ENCODE assay signal across 1 cellular context in the genomic region with DNA sequence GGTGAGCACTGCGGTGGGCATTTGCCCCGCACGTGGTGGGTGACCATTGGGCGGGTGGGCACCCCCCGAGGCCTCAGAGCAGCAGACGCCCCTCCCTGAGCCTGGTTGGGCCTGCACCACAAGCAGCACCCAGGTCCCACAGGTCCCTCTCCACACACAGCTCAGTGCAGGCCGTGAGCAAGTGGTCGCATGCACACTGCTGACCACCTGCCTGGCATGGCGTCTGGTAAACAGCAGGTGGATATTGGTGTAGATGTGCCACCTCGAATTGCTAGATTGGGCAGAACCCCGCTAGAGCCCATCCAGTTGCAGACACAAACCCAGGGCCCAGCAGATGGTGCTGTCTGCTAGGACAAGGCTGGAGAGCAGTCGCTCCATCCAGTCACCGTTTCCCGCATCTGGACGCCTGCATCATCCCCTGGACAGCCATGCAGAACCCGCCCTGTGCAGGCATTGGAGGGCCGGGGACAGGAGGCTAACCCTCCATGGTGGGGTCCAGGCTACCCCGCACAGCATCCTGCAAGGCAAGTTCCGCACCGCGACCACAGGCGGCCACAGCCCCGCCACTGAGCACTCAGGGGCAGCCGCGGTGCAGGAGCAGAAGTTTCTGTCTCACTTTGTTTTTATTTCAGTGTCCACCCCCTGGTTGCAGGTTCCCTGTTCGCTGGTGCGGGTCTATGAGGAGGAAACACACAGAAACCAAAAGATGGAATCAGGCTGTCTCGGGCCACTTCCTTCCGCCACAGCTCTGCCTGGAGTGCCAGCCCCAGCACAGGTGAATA.
TF ChIP-seq lines count a peak whose summit lies in the region.

No MANE protein-coding gene starts in this region.

TF ChIP-seq in H1, 55 proteins besides CTCF, POLR2A, EP300 and RAD21:
- TF ChIP-seq JUND (IDR thresholded peaks at IDR 0.05; ENCODE audit: low read length) = no peak
TF ChIP-seq in H1: peak in this region for 0.
